8 cellular contexts compared by ENCODE assay signal in genomic region chr20:45910670-45911485, GRCh38. TPM values are rescaled to one million over a fixed set of nuclear protein-coding genes. Genes with fewer than 3 reads are reported as not detected.
A peak's percentile ranks its signal among the peaks of the same experiment; 100 is the strongest.
DNase-seq lines count a peak whose midpoint lies in the region; ATAC-seq and TF ChIP-seq lines count a peak whose summit lies in the region.

No MANE protein-coding gene starts in this region.

- H4K20me1 ChIP-seq in DND-41 (ENCODE audit: insufficient read depth, low read length), result no peaks in the 10 kb centered on the region

- H3K27ac ChIP-seq in DND-41 (ENCODE audit: low read length) (no peak overlapping the region), left ventricle myocardium inferior (replicated peaks) (peak overlapping the region; percentile 88), upper lobe of left lung (peak overlapping the region; percentile 54 to 86 (median 77))

- TF ChIP-seq CTCF in DND-41 (IDR thresholded peaks at IDR 0.05; ENCODE audit: borderline replicate concordance, extremely low read depth, low read length, poor library complexity, severe bottlenecking) (no peak), left ventricle myocardium inferior (IDR thresholded peaks at IDR 0.05; ENCODE audit: borderline replicate concordance) (no peak), upper lobe of left lung (IDR thresholded peaks at IDR 0.05) (no peak)

- H3K4me3 ChIP-seq in DND-41 (ENCODE audit: low read depth in 1 of 2, low read length in 2 of 2) (no peak overlapping the region), adipocyte (ENCODE audit: low read length) (peak overlapping the region; percentile 83), left ventricle myocardium inferior (peak overlapping the region; percentile 74), upper lobe of left lung (peak overlapping the region; percentile 33 to 51 (median 46))

- H3K4me2 ChIP-seq in DND-41 (ENCODE audit: insufficient read depth, low read length), result no peak overlapping the region

- peak in 1 of 4 donors; percentile 76 for TF ChIP-seq POLR2A in upper lobe of left lung (IDR thresholded peaks at IDR 0.05)

- H3K27me3 ChIP-seq in DND-41 (ENCODE audit: insufficient read depth, low read length, poor library complexity), result peaks cover 4% of the 10 kb centered on the region
- no peaks in the 10 kb centered on the region for H3K27me3 ChIP-seq in adipocyte (replicated peaks; ENCODE audit: control insufficient read depth, insufficient read depth, low read length)
- peaks cover 17% of the 10 kb centered on the region for H3K27me3 ChIP-seq in left ventricle myocardium inferior (ENCODE audit: low read depth)
- no peaks in the 10 kb centered on the region for H3K27me3 ChIP-seq in upper lobe of left lung

- TF ChIP-seq RAD21 in Ishikawa (IDR thresholded peaks at IDR 0.05; ENCODE audit: low read depth), result no peak

- intact Hi-C loops in left ventricle myocardium inferior (cut with micrococcal nuclease), result no loop called here
- intact Hi-C loops in posterior vena cava (cut with DNase I), result no loop called here

- no peaks in the 10 kb centered on the region for H3K4me1 ChIP-seq in DND-41 (ENCODE audit: insufficient read depth, low read length)
- peaks cover 29% of the 10 kb centered on the region for H3K4me1 ChIP-seq in adipocyte (ENCODE audit: control insufficient read depth, insufficient read depth, low read length)
- peaks cover 31% of the 10 kb centered on the region for H3K4me1 ChIP-seq in left ventricle myocardium inferior
- peaks cover 18 to 44% (median 29%) of the 10 kb centered on the region in 4 donors for H3K4me1 ChIP-seq in upper lobe of left lung

- H3K9ac ChIP-seq in DND-41 (ENCODE audit: low read depth, low read length) (no peak overlapping the region), adipocyte (ENCODE audit: low read length) (peak overlapping the region; percentile 89)

- TF ChIP-seq EP300 in Ishikawa (IDR thresholded peaks at IDR 0.05; ENCODE audit: borderline replicate concordance) (no peak), upper lobe of left lung (IDR thresholded peaks at IDR 0.05) (no peak)

- H3K79me2 ChIP-seq in DND-41 (ENCODE audit: insufficient read depth, low read length), result no peaks in the 10 kb centered on the region

- H3K9me3 ChIP-seq in DND-41 (ENCODE audit: insufficient read depth, low read length, severe bottlenecking), result no peaks in the 10 kb centered on the region
- H3K9me3 ChIP-seq in adipocyte (ENCODE audit: control insufficient read depth, low read length), result no peaks in the 10 kb centered on the region
- H3K9me3 ChIP-seq in left ventricle myocardium inferior (replicated peaks), result no peaks in the 10 kb centered on the region
- no peaks in the 10 kb centered on the region for H3K9me3 ChIP-seq in upper lobe of left lung

- WGBS in upper lobe of left lung, 2 donors, result 2 to 4% methylated on average over 33 to 38 of the region's 43 CpGs

- H3K36me3 ChIP-seq in DND-41 (ENCODE audit: insufficient read depth, low read length) (no peaks in the 10 kb centered on the region), adipocyte (ENCODE audit: control insufficient read depth, insufficient read depth, low read length, severe bottlenecking) (peaks cover 29% of the 10 kb centered on the region), left ventricle myocardium inferior (peaks cover 8% of the 10 kb centered on the region), upper lobe of left lung (peaks cover 0 to 4% (median 2%) of the 10 kb centered on the region in 4 donors)

- ATAC-seq in DND-41 (ENCODE audit: insufficient read depth, low read depth) (peak; percentile 65), GM21619 (IDR thresholded peaks at IDR 0.05; ENCODE audit: unreplicated experiment) (peak; percentile 89), upper lobe of left lung (ENCODE audit: low FRiP score in 2 of 2) (peak; percentile 93 to 94)

- DNase-seq in DND-41 (peak; percentile 65), SW480 (ENCODE audit: low spot score) (peak; percentile 96), adipocyte (ENCODE audit: low read depth) (peak; percentile 98), left ventricle myocardium inferior (peak; percentile 97), posterior vena cava (ENCODE audit: low spot score) (peak; percentile 99), upper lobe of left lung (peak; percentile 97 to 99)

- no peak overlapping the region for H2AFZ ChIP-seq in DND-41 (ENCODE audit: low read depth, low read length)

TF ChIP-seq in Ishikawa, 13 proteins besides CTCF, POLR2A, EP300 and RAD21:
- TF ChIP-seq, protein P1, sequence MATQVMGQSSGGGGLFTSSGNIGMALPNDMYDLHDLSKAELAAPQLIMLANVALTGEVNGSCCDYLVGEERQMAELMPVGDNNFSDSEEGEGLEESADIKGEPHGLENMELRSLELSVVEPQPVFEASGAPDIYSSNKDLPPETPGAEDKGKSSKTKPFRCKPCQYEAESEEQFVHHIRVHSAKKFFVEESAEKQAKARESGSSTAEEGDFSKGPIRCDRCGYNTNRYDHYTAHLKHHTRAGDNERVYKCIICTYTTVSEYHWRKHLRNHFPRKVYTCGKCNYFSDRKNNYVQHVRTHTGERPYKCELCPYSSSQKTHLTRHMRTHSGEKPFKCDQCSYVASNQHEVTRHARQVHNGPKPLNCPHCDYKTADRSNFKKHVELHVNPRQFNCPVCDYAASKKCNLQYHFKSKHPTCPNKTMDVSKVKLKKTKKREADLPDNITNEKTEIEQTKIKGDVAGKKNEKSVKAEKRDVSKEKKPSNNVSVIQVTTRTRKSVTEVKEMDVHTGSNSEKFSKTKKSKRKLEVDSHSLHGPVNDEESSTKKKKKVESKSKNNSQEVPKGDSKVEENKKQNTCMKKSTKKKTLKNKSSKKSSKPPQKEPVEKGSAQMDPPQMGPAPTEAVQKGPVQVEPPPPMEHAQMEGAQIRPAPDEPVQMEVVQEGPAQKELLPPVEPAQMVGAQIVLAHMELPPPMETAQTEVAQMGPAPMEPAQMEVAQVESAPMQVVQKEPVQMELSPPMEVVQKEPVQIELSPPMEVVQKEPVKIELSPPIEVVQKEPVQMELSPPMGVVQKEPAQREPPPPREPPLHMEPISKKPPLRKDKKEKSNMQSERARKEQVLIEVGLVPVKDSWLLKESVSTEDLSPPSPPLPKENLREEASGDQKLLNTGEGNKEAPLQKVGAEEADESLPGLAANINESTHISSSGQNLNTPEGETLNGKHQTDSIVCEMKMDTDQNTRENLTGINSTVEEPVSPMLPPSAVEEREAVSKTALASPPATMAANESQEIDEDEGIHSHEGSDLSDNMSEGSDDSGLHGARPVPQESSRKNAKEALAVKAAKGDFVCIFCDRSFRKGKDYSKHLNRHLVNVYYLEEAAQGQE (IDR thresholded peaks at IDR 0.05; ENCODE audit: low read depth), result no peak
- TF ChIP-seq EGR1 (IDR thresholded peaks at IDR 0.05) (no peak), TAF1 (IDR thresholded peaks at IDR 0.05; ENCODE audit: low read depth) (peak; percentile 65), NFIC (IDR thresholded peaks at IDR 0.05) (no peak), FOXM1 (IDR thresholded peaks at IDR 0.05; ENCODE audit: borderline replicate concordance, low read depth) (no peak), TCF12 (IDR thresholded peaks at IDR 0.05; ENCODE audit: low read depth) (no peak), TEAD4 (IDR thresholded peaks at IDR 0.05) (no peak), CREB1 (IDR thresholded peaks at IDR 0.05; ENCODE audit: low read depth) (no peak), YY1 (IDR thresholded peaks at IDR 0.05; ENCODE audit: low read depth) (no peak), CEBPB (IDR thresholded peaks at IDR 0.05) (peak; percentile 81), USF1 (IDR thresholded peaks at IDR 0.05) (no peak)
- TF ChIP-seq, protein P2, sequence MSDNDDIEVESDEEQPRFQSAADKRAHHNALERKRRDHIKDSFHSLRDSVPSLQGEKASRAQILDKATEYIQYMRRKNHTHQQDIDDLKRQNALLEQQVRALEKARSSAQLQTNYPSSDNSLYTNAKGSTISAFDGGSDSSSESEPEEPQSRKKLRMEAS (IDR thresholded peaks at IDR 0.05), result 0 out of 2 replicates have a peak, but pooled peaks have one; percentile 21
TF ChIP-seq in Ishikawa: peak in this region for 3.

RNA-seq across cellular contexts. Expression of gene PLTP, which starts 1.1 kb away (rescaled TPM):
- total RNA-seq in left ventricle myocardium inferior (84.1 TPM), posterior vena cava (100 to 1,000 TPM; 134 to 689 TPM), upper lobe of left lung (100 to 1,000 TPM in 2 of 6 donors, 10 to 100 TPM in 4; 28.9 to 169 (median 57.8) TPM)

RNA-seq across cellular contexts. Expression of gene CTSA, which starts 19.7 kb away (rescaled TPM):
- 116 TPM for total RNA-seq in left ventricle myocardium inferior
- total RNA-seq in posterior vena cava, result 100 to 1,000 TPM in 1 of 2 donors, 10 to 100 TPM in 1; 81.2 to 112 TPM
- 100 to 1,000 TPM; 109 to 176 (median 155) TPM for total RNA-seq in upper lobe of left lung

RNA-seq across cellular contexts. Expression of gene NEURL2, which starts 19.9 kb away (rescaled TPM):
- total RNA-seq in left ventricle myocardium inferior (7.6 TPM), posterior vena cava (10 to 100 TPM; 10.0 to 35.4 TPM), upper lobe of left lung (10 to 100 TPM in 1 of 6 donors, 1 to 10 TPM in 5; 3.9 to 31.4 (median 5.5) TPM)

RNA-seq across cellular contexts. Expression of gene SPATA25, which starts 23.5 kb away (rescaled TPM):
- total RNA-seq in left ventricle myocardium inferior (2.4 TPM), posterior vena cava (1 to 10 TPM in 1 of 2 donors, under 1 TPM in 1; 1.00 to 9.6 TPM), upper lobe of left lung (10 to 100 TPM in 1 of 6 donors, 1 to 10 TPM in 5; 1.3 to 11.5 (median 1.6) TPM)

RNA-seq across cellular contexts. Expression of gene PCIF1, which starts 23.6 kb away (rescaled TPM):
- total RNA-seq in left ventricle myocardium inferior, result 21.9 TPM
- 10 to 100 TPM; 27.3 to 35.7 TPM for total RNA-seq in posterior vena cava
- total RNA-seq in upper lobe of left lung, result 10 to 100 TPM; 41.7 to 59.7 (median 47.1) TPM

Comparison
In these comparisons a context has a peak if more than half of its experiments do, and no peak if none do; other contexts are left out.
1. H3K4me3 ChIP-seq: peak in adipocyte (single experiment), left ventricle myocardium inferior (single experiment) and upper lobe of left lung (4 of 4); none in DND-41 (0 of 2).
2. Peak in every context shown above with its lines, with median percentiles within 50 percentile points of each other: ATAC-seq and DNase-seq.